ENCODE assay signal across 13 cellular contexts in the genomic region with DNA sequence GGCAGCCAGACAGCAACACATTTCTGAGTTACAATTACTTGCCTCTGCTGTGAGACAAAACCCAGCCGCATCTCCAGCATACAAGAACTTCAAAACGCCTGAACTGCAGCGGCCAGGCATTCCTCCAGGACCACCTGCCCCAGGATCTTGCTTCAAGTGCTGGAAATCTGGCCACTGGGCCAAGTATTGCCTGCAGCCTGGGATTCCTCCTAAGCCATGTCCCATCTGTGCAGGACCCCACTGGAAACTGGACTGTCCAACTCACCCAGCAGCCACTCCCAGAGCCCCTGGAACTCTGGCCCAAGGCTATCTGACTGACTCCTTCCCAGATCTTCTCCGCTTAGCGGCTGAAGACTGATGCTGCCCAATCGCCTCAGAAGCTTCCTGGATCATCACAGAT. TPM values are rescaled to one million over a fixed set of nuclear protein-coding genes. Genes with fewer than 3 reads are reported as not detected.
DNase-seq lines count a peak whose midpoint lies in the region; ATAC-seq and TF ChIP-seq lines count a peak whose summit lies in the region.
"Not testable (repeated sequence)": the region's sequence is repeated elsewhere in the genome, so short reads cannot be mapped to it uniquely, and the experiment has no call there.
"Had no signal": no experiment of that assay in that cellular context is flagged by ENCODE, and none has a peak within 500 bp of the region (broad histone marks: within the 10 kb centered on the region; RNA-seq: fewer than 3 reads in every experiment).

No MANE protein-coding gene starts in this region.

- H2AFZ ChIP-seq in trophoblast cell (ENCODE audit: insufficient read depth, low read length, poor library complexity), result not testable (repeated sequence)

- not testable (repeated sequence) for TF ChIP-seq CTCF in WTC11 (IDR thresholded peaks at IDR 0.05); adrenal gland (IDR thresholded peaks at IDR 0.05); endodermal cell (conservative IDR thresholded peaks at IDR 0.05); spleen (IDR thresholded peaks at IDR 0.05 in 8 of 11, conservative IDR thresholded peaks at IDR 0.05 in 3 of 11)

- POLR2A ChIA-PET in WTC11 (lab: Charles Lee), result not testable (repeated sequence)

- not testable (repeated sequence) for H4K5ac ChIP-seq in mesendoderm (ENCODE audit: low read length)

- not testable (repeated sequence) for H2BK5ac ChIP-seq in mesendoderm (ENCODE audit: low read length); trophoblast cell (ENCODE audit: low read depth, low read length, poor library complexity)

- not testable (repeated sequence) for H4K8ac ChIP-seq in mesendoderm (ENCODE audit: low read depth, low read length)
- H4K8ac ChIP-seq in trophoblast cell (ENCODE audit: low read depth, low read length), result peak overlapping the region; percentile 50

- not testable (repeated sequence) for H3K36me3 ChIP-seq in adrenal gland (replicated peaks in 1 of 2); endodermal cell (ENCODE audit: control insufficient read depth, insufficient read depth, low read length); mesendoderm (ENCODE audit: control insufficient read depth, insufficient read depth, low read length); trophoblast cell (ENCODE audit: control insufficient read depth in 1 of 2, insufficient read depth in 2 of 2, low read length in 2 of 2); spleen

- not testable (repeated sequence) for H3K27ac Mint-ChIP-seq in WTC11, endodermal cell

- not testable (repeated sequence) for H4K12ac ChIP-seq in trophoblast cell (ENCODE audit: low read depth, low read length)

- not testable (repeated sequence) for H2BK120ac ChIP-seq in mesendoderm (ENCODE audit: low read depth, low read length); trophoblast cell (ENCODE audit: insufficient read depth, low read length, poor library complexity)

- H3K4me2 ChIP-seq in mesendoderm (ENCODE audit: low read length); trophoblast cell (ENCODE audit: low read length): not testable (repeated sequence)

- not testable (repeated sequence) for H3K14ac ChIP-seq in trophoblast cell (ENCODE audit: low read length)

- not testable (repeated sequence) for H3K79me1 ChIP-seq in mesendoderm (ENCODE audit: low read length); trophoblast cell (ENCODE audit: low read length)

- H2AK5ac ChIP-seq in mesendoderm (ENCODE audit: low read length); trophoblast cell (ENCODE audit: low read length): not testable (repeated sequence)

- intact Hi-C loops in adrenal gland (cut with DNase I); sciatic nerve (cut with DNase I); spleen (cut with DNase I; ENCODE audit: low total_unique reads): not testable (repeated sequence)

- H4K91ac ChIP-seq in trophoblast cell (ENCODE audit: low read depth, low read length), result peak overlapping the region; percentile 43

- peaks cover 17% of the 10 kb centered on the region for H3K4me1 Mint-ChIP-seq in WTC11
- H3K4me1 Mint-ChIP-seq in endodermal cell, result peaks cover 23% of the 10 kb centered on the region

- peak overlapping the region; percentile 2 for H3K4ac ChIP-seq in mesendoderm (ENCODE audit: low read depth, low read length)
- H3K4ac ChIP-seq in trophoblast cell (ENCODE audit: low read depth, low read length), result not testable (repeated sequence)

- CTCF ChIA-PET in WTC11 (lab: Charles Lee), result not testable (repeated sequence)

- H3K18ac ChIP-seq in mesendoderm (ENCODE audit: low read length); trophoblast cell (ENCODE audit: low read length): not testable (repeated sequence)

- not testable (repeated sequence) for H2BK15ac ChIP-seq in mesendoderm (replicated peaks; ENCODE audit: low read depth)

- H3K9ac ChIP-seq in endodermal cell (ENCODE audit: extremely low read depth, low read length, poor library complexity, severe bottlenecking); mesendoderm (ENCODE audit: low read length); trophoblast cell (ENCODE audit: low read length): not testable (repeated sequence)

- H3K56ac ChIP-seq in mesendoderm (ENCODE audit: low read length), result not testable (repeated sequence)

- not testable (repeated sequence) for H3K27me3 Mint-ChIP-seq in WTC11 (ENCODE audit: low read depth); endodermal cell (ENCODE audit: insufficient read depth)

- peak; percentile 5 for DNase-seq in WTC11 (ENCODE audit: low spot score)
- DNase-seq in adrenal gland, result peak in 1 of 7 donors; percentile 20
- not testable (repeated sequence) for DNase-seq in endodermal cell, mesendoderm, trophoblast cell
- peak; percentile 39 for DNase-seq in sciatic nerve (ENCODE audit: low spot score)
- DNase-seq in spleen, result peak; percentile 25

- not testable (repeated sequence) for TF ChIP-seq POLR2A in adrenal gland (IDR thresholded peaks at IDR 0.05); spleen (IDR thresholded peaks at IDR 0.05)

- not testable (repeated sequence) for H3K4me3 ChIP-seq in adrenal gland; mesendoderm (ENCODE audit: low read length); trophoblast cell (ENCODE audit: low read depth, low read length); spleen
- H3K4me3 ChIP-seq in endodermal cell (ENCODE audit: low read length), result peak overlapping the region; percentile 54

- H3K9me3 Mint-ChIP-seq in WTC11 (peaks cover 31% of the 10 kb centered on the region), endodermal cell (peaks cover 28% of the 10 kb centered on the region)

- WGBS in adrenal gland, 4 donors, result 86 to 97% (median 92%) methylated on average over 4 to 6 of the region's 6 CpGs
- 95 to 99% methylated on average over 5 to 6 of the region's 6 CpGs for WGBS in endodermal cell (ENCODE audit: insufficient coverage in 1 of 2, insufficient read length in 1 of 2), 2 experiments
- no CpG with 5 or more reads among the region's 6 CpGs for WGBS in mesendoderm (ENCODE audit: extremely low coverage, insufficient coverage, low lambda C conversion rate)
- no CpG with 5 or more reads among the region's 6 CpGs for WGBS in trophoblast cell (ENCODE audit: extremely low coverage, insufficient coverage, insufficient read length)
- 89 to 98% (median 90%) methylated on average over 6 of the region's 6 CpGs for WGBS in spleen, 5 donors

- H2BK12ac ChIP-seq in trophoblast cell (ENCODE audit: low read length), result not testable (repeated sequence)

- not testable (repeated sequence) for H3K27me3 ChIP-seq in adrenal gland; endodermal cell (ENCODE audit: control insufficient read depth, insufficient read depth, low read length, poor library complexity, severe bottlenecking); mesendoderm (ENCODE audit: insufficient read depth, low read length, poor library complexity); trophoblast cell (ENCODE audit: insufficient read depth, low read length)
- H3K27me3 ChIP-seq in spleen (replicated peaks in 1 of 7), result peaks cover 0 to 17% (median 0%) of the 10 kb centered on the region in 7 donors

- H3K9me3 ChIP-seq in adrenal gland (replicated peaks in 1 of 3) (peaks cover 0 to 11% (median 7%) of the 10 kb centered on the region in 3 donors), endodermal cell (ENCODE audit: control insufficient read depth, low read length) (peaks cover 13% of the 10 kb centered on the region), spleen (peaks cover 0 to 14% (median 10%) of the 10 kb centered on the region in 8 donors)
- H3K9me3 ChIP-seq in trophoblast cell (ENCODE audit: insufficient read depth, low read depth, low read length), result not testable (repeated sequence)

- H3K79me2 ChIP-seq in mesendoderm (ENCODE audit: control insufficient read depth, insufficient read depth, low read length); trophoblast cell (ENCODE audit: control insufficient read depth, insufficient read depth, low read length, poor library complexity): not testable (repeated sequence)

- ATAC-seq in WTC11, sciatic nerve: not testable (repeated sequence)

- H3K27ac ChIP-seq in adrenal gland, result peak overlapping the region in 3 of 5 donors; percentile 7 to 18 (median 13)
- H3K27ac ChIP-seq in endodermal cell (ENCODE audit: low read depth, low read length); mesendoderm (ENCODE audit: low read depth, low read length); trophoblast cell (ENCODE audit: low read depth, low read length); spleen: not testable (repeated sequence)

- H3K36me3 Mint-ChIP-seq in WTC11 (peaks cover 30% of the 10 kb centered on the region), endodermal cell (ENCODE audit: low read depth) (peaks cover 19% of the 10 kb centered on the region)

- H3K23ac ChIP-seq in mesendoderm (ENCODE audit: low read length); trophoblast cell (ENCODE audit: low read length): not testable (repeated sequence)

- not testable (repeated sequence) for H3K4me3 Mint-ChIP-seq in WTC11
- peak overlapping the region; percentile 48 for H3K4me3 Mint-ChIP-seq in endodermal cell

- H3K4me1 ChIP-seq in adrenal gland (replicated peaks in 1 of 2), result peaks cover 21 to 22% of the 10 kb centered on the region in 2 donors
- not testable (repeated sequence) for H3K4me1 ChIP-seq in endodermal cell (ENCODE audit: control insufficient read depth, insufficient read depth, low read length); mesendoderm (ENCODE audit: control insufficient read depth, low read depth, low read length); trophoblast cell (ENCODE audit: control insufficient read depth in 1 of 2, insufficient read depth in 2 of 2, low read length in 2 of 2); spleen

RNA-seq across cellular contexts. Expression of a gene that starts 11.4 kb away (rescaled TPM):
- total RNA-seq in WTC11 (2021) (3.4 to 4.1 TPM (median 3.8 TPM) in 3 replicates), adrenal gland (1,000 to 10,000 TPM in 6 of 8 donors, 100 to 1,000 TPM in 2; 635 to 3,326 (median 1,366) TPM), endodermal cell (1 to 10 TPM; 4.8 to 5.3 TPM), sciatic nerve (4.3 TPM), spleen (10 to 100 TPM in 1 of 7 donors, 1 to 10 TPM in 6; 3.2 to 14.3 (median 5.0) TPM)
- polyA plus RNA-seq in adrenal gland (1,000 to 10,000 TPM in 1 of 3 donors, 100 to 1,000 TPM in 2; 233 to 4,804 (median 738) TPM), spleen (1 to 10 TPM; 1.6 to 3.6 (median 1.7) TPM)
- 1.1 TPM for polyA plus RNA-seq in endodermal cell (2013, experiment 1 of 2)
- polyA plus RNA-seq in endodermal cell (2013, experiment 2 of 2), result 1.0 TPM
- polyA plus RNA-seq in mesendoderm (2013, experiment 1 of 2), result 2.5 TPM
- polyA plus RNA-seq in mesendoderm (2013, experiment 2 of 2), result 2.9 TPM
- polyA plus RNA-seq in trophoblast cell (2013), result 217 and 235 TPM in 2 replicates
- total RNA-seq: A673; CD4-positive, alpha-beta memory T cell; CD4-positive, CD25-positive, alpha-beta regulatory T cell; CD8-positive, alpha-beta memory T cell; G401 had no signal
- polyA plus RNA-seq: CD14-positive monocyte; CD4-positive, alpha-beta memory T cell; CD4-positive, CD25-positive, alpha-beta regulatory T cell; CD8-positive, alpha-beta memory T cell had no signal

Comparison
In these comparisons a context has a peak if more than half of its experiments do, and no peak if none do; other contexts are left out.
1. RNA of a gene that starts 11.4 kb away (total RNA-seq): 635 to 3,326 TPM in adrenal gland; 4.8 to 5.3 TPM in endodermal cell, 3.2 to 14.3 TPM in spleen, 4.3 TPM in sciatic nerve (single experiment) and 3.4 to 4.1 TPM in WTC11; every median in the first group is over 10 times any median in the second.